25 cellular contexts compared by ENCODE assay signal in the genomic region with DNA sequence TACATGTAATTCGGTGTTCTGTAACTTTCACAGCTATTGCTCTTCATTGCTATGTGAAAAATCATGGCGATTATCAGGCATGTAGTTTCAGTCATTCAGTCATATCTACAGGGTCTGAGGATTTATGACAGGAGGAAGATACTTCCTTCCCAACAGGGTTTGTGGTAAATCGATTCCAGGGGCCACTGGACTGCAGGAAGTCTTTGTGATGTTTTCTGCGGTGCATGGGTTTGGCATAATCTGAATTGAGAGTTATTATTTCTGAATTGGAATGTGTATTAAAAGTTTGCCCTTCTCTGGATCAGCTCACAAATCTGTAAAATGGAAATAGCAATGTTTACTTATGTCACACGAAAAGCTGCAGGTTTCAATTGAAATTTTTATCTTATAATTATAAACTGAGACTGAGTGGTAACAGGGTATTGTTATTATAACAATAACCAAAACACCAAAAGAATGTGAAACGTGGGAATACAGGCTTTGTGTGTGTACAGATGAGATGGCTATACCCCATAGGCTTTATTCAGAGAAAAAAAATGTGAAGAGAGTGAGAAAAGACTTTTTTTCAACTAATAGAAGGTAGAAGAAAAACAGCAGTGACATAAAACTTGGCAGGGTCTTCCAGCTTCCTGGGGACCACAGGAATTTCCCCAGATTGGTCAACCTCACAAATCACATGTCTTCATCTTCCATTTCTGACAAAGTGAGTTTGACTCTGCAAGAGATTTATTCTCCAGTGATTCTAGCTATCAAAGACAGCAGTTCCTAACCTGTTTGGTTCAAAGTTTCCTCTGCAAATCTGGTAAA.
DNase-seq lines count a peak whose midpoint lies in the region; ATAC-seq, FAIRE-seq and TF ChIP-seq lines count a peak whose summit lies in the region.
"Had no signal": no experiment of that assay in that cellular context is flagged by ENCODE, and none has a peak within 500 bp of the region (broad histone marks: within the 10 kb centered on the region; RNA-seq: fewer than 3 reads in every experiment).

No MANE protein-coding gene starts in this region.

- H4K12ac ChIP-seq in trophoblast cell (ENCODE audit: low read depth, low read length), result no peak overlapping the region

- H3K4me3 ChIP-seq in fibroblast of pulmonary artery (replicated peaks; ENCODE audit: low read depth, low read length) (no peak overlapping the region), trophoblast cell (ENCODE audit: low read depth, low read length) (no peak overlapping the region)
- H3K4me3 ChIP-seq: esophagus muscularis mucosa, heart right ventricle, PC-9, SK-N-MC, spleen had no signal

- peaks cover 14 to 27% of the 10 kb centered on the region in 2 experiments for H3K4me1 ChIP-seq in trophoblast cell (ENCODE audit: control insufficient read depth in 1 of 2, insufficient read depth in 2 of 2, low read length in 2 of 2)

- WGBS in trophoblast cell (ENCODE audit: extremely low coverage, insufficient coverage, insufficient read length), result no CpG with 5 or more reads among the region's 6 CpGs

- peak overlapping the region; percentile 91 for H4K91ac ChIP-seq in trophoblast cell (ENCODE audit: low read depth, low read length)

- H3K4ac ChIP-seq in trophoblast cell (ENCODE audit: low read depth, low read length), result peak overlapping the region; percentile 78

- no peak overlapping the region for H3K18ac ChIP-seq in trophoblast cell (ENCODE audit: low read length)

- H2AFZ ChIP-seq in trophoblast cell (ENCODE audit: insufficient read depth, low read length, poor library complexity), result no peak overlapping the region
- H2AFZ ChIP-seq: PC-9 had no signal

- H3K9me3 ChIP-seq in trophoblast cell (ENCODE audit: insufficient read depth, low read depth, low read length), result no peaks in the 10 kb centered on the region
- H3K9me3 ChIP-seq: esophagus muscularis mucosa, heart right ventricle, spleen had no signal

- H3K79me1 ChIP-seq in trophoblast cell (ENCODE audit: low read length), result peaks cover 60% of the 10 kb centered on the region

- no peak overlapping the region for H3K9ac ChIP-seq in trophoblast cell (ENCODE audit: low read length)

- H2BK5ac ChIP-seq in trophoblast cell (ENCODE audit: low read depth, low read length, poor library complexity), result peak overlapping the region; percentile 91

- peak overlapping the region; percentile 90 for H2BK120ac ChIP-seq in trophoblast cell (ENCODE audit: insufficient read depth, low read length, poor library complexity)

- H4K8ac ChIP-seq in trophoblast cell (ENCODE audit: low read depth, low read length), result peak overlapping the region; percentile 59

- intact Hi-C loops in Right ventricle myocardium inferior (cut with DNase I), result loop anchor here (5.0 kb wide), 2 partner anchors 132 to 167 kb away; no protein-coding TSS in a partner anchor

- H2AK5ac ChIP-seq in trophoblast cell (ENCODE audit: low read length), result peak overlapping the region; percentile 67

- no peak overlapping the region for H3K23ac ChIP-seq in trophoblast cell (ENCODE audit: low read length)

- DNase-seq in EH (ENCODE audit: low read depth) (peak; percentile 69), fibroblast of pulmonary artery (ENCODE audit: low read depth) (peak; percentile 72), trophoblast cell (no peak), COLO668 (lab: John Stamatoyannopoulos, UW; ENCODE audit: unreplicated experiment) (no peak), NCI-H2029 treated with DMSO at 0.1 percent for 48 hours (lab: John Stamatoyannopoulos, UW) (no peak), Right ventricle myocardium inferior (ENCODE audit: missing footprints) (no peak)
- DNase-seq: activated CD4-positive, CD25-positive, alpha-beta regulatory T cell treated with anti-CD3 and anti-CD28 coated beads, Interleukin-2, amount 50 U/mL, for 72 hours; activated CD8-positive, alpha-beta memory T cell treated with anti-CD3 and anti-CD28 coated beads, Interleukin-2, amount 10 ng/mL, durations not matched to agents 7 days and 5 days; CD4-positive, alpha-beta memory T cell; central memory CD4-positive, alpha-beta T cell; effector CD4-positive, alpha-beta T cell; HCEC 1CT; heart right ventricle; mammary epithelial cell; NCI-H146; nephron progenitor cell; PC-9; spleen; stimulated activated CD4-positive, alpha-beta T cell treated with anti-CD3 and anti-CD28 coated beads, Interleukin-4, amount 100 ng/mL, for 4 hours; T-helper 9 cell had no signal

- FAIRE-seq in TTC549 (lab: Jason Lieb, UNC), result peak; percentile 73

- H3K4me2 ChIP-seq in trophoblast cell (ENCODE audit: low read length), result no peak overlapping the region
- H3K4me2 ChIP-seq: PC-9 had no signal

- peak overlapping the region; percentile 94 for H2BK12ac ChIP-seq in trophoblast cell (ENCODE audit: low read length)

- peak overlapping the region; percentile 84 for H3K14ac ChIP-seq in trophoblast cell (ENCODE audit: low read length)

- no peaks in the 10 kb centered on the region for H3K36me3 ChIP-seq in trophoblast cell (ENCODE audit: control insufficient read depth in 1 of 2, insufficient read depth in 2 of 2, low read length in 2 of 2)
- H3K36me3 ChIP-seq: esophagus muscularis mucosa, heart right ventricle, spleen had no signal

- H3K27me3 ChIP-seq in trophoblast cell (ENCODE audit: insufficient read depth, low read length), result no peaks in the 10 kb centered on the region
- H3K27me3 ChIP-seq: esophagus muscularis mucosa had no signal

- H3K27ac ChIP-seq in trophoblast cell (ENCODE audit: low read depth, low read length), result no peak overlapping the region
- H3K27ac ChIP-seq: PC-9, SK-N-MC, spleen had no signal

- TF ChIP-seq CTCF in fibroblast of pulmonary artery (IDR thresholded peaks at IDR 0.05; ENCODE audit: low read length, missing control alignments), result no peak

- ATAC-seq in GM18505 (IDR thresholded peaks at IDR 0.05; ENCODE audit: unreplicated experiment) (no peak), Right ventricle myocardium inferior (no peak)
- ATAC-seq: activated CD8-positive, alpha-beta memory T cell treated with anti-CD3 and anti-CD28 coated beads, Interleukin-2, amount 10 ng/mL, durations not matched to agents 7 days and 5 days; activated T-helper 17 cell treated with anti-CD3 and anti-CD28 coated beads, Interleukin-2, amount 50 U/mL, for 72 hours; heart right ventricle had no signal

- TF ChIP-seq POLR2A in GM18505 (IDR thresholded peaks at IDR 0.05; ENCODE audit: borderline replicate concordance, extremely low read depth, insufficient read depth, insufficient read length), result no peak

- peaks cover 9% of the 10 kb centered on the region for H3K79me2 ChIP-seq in trophoblast cell (ENCODE audit: control insufficient read depth, insufficient read depth, low read length, poor library complexity)

Comparison
In these comparisons a context has a peak if more than half of its experiments do, and no peak if none do; other contexts are left out.
1. DNase-seq: peak in EH (single experiment) and fibroblast of pulmonary artery (single experiment); none in trophoblast cell (0 of 2), COLO668 (single experiment), NCI-H2029 treated with DMSO at 0.1 percent for 48 hours (single experiment) and Right ventricle myocardium inferior (single experiment).